ENCODE assay signal across 12 cellular contexts in the genomic region with DNA sequence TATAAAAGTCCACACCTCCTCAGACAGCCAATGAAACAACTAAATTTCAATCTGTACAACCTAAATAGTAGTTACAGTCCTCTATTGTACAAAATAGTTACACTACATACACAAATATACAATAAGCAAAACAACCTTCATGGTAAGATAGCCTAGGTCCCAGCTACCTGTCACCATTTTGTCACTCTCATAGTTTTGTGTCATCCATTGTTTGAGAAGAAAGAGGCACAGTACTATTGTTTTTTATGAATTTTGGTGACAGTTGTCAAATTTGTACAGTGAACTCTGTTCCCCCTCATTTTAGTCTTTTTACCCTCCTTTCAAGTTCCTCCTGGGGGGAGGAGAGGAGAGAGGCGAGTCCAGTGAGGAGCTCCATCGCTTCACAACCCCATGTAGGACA.
A peak's percentile ranks its signal among the peaks of the same experiment; 100 is the strongest.
DNase-seq lines count a peak whose midpoint lies in the region; ATAC-seq and TF ChIP-seq lines count a peak whose summit lies in the region.
"Had no signal": no experiment of that assay in that cellular context is flagged by ENCODE, and none has a peak within 500 bp of the region (broad histone marks: within the 10 kb centered on the region; RNA-seq: fewer than 3 reads in every experiment).

No MANE protein-coding gene starts in this region.

- H3K9me3 ChIP-seq in heart right ventricle (no peaks in the 10 kb centered on the region), upper lobe of left lung (no peaks in the 10 kb centered on the region)

- WGBS in heart right ventricle, 2 donors = 71 to 86% methylated on average over 2 of the region's 2 CpGs
- WGBS in upper lobe of left lung, 2 donors = 77 to 83% methylated on average over 2 of the region's 2 CpGs

- intact Hi-C loops in heart right ventricle (cut with DNase I) (loop anchor here in 7 of 10 donors (2.0 to 10.0 kb wide), 9 partner anchors 37 to 289 kb away; partner anchors contain the start of gene SERP2 (in 1 of the 7)), Right ventricle myocardium superior (cut with DNase I) (loop anchor here (10.0 kb wide), 1 partner anchor 289 kb away; no protein-coding TSS in a partner anchor)

- H3K4me3 ChIP-seq in heart right ventricle (peak overlapping the region in 9 of 10 donors; percentile 61 to 93 (median 71)), upper lobe of left lung (peak overlapping the region; percentile 53 to 78 (median 75))

- H3K27me3 ChIP-seq in heart right ventricle = no peaks in the 10 kb centered on the region
- H3K27me3 ChIP-seq in upper lobe of left lung = no peaks in the 10 kb centered on the region

- TF ChIP-seq POLR2A in upper lobe of left lung (IDR thresholded peaks at IDR 0.05) = no peak

- H3K27me3 Mint-ChIP-seq in endothelial cell (ENCODE audit: unreplicated experiment) = peaks cover 6% of the 10 kb centered on the region
- no peaks in the 10 kb centered on the region for H3K27me3 Mint-ChIP-seq in naive B cell

- H3K36me3 ChIP-seq in heart right ventricle = peaks cover 0 to 25% (median 15%) of the 10 kb centered on the region in 9 donors
- peaks cover 0 to 22% (median 10%) of the 10 kb centered on the region in 4 donors for H3K36me3 ChIP-seq in upper lobe of left lung

- DNase-seq in heart right ventricle (no peak), Right ventricle myocardium superior (no peak), endothelial cell (ENCODE audit: low spot score) (no peak), naive B cell (no peak), upper lobe of left lung (no peak), NCI-H1105 treated with DMSO at 0.1 percent for 48 hours (lab: John Stamatoyannopoulos, UW) (no peak)
- DNase-seq in stimulated activated CD4-positive, alpha-beta T cell treated with anti-CD3 and anti-CD28 coated beads, Interleukin-4, amount 100 ng/mL, for 4 hours = no peak
- DNase-seq: islet precursor cell, NCI-H774 had no signal

- peak overlapping the region in 6 of 10 donors; percentile 90 to 99 (median 95) for H3K27ac ChIP-seq in heart right ventricle
- H3K27ac ChIP-seq in upper lobe of left lung = peak overlapping the region; percentile 3 to 97 (median 92)

- TF ChIP-seq EP300 in upper lobe of left lung (IDR thresholded peaks at IDR 0.05) = no peak

- H3K4me1 ChIP-seq in heart right ventricle (peaks cover 0 to 36% (median 32%) of the 10 kb centered on the region in 9 donors), upper lobe of left lung (peaks cover 15 to 30% (median 20%) of the 10 kb centered on the region in 4 donors)

- H3K27ac Mint-ChIP-seq in endothelial cell (ENCODE audit: unreplicated experiment) = peak overlapping the region; percentile 61
- H3K27ac Mint-ChIP-seq in naive B cell = peak overlapping the region in 1 of 6 donors; percentile 62

- ATAC-seq in heart right ventricle (no peak), Right ventricle myocardium superior (ENCODE audit: poor library complexity) (no peak), naive B cell (ENCODE audit: low read depth in 2 of 2) (no peak), upper lobe of left lung (ENCODE audit: low FRiP score in 2 of 2) (no peak), GM19328 (IDR thresholded peaks at IDR 0.05; ENCODE audit: unreplicated experiment) (no peak)
- ATAC-seq: activated CD4-positive, CD25-positive, alpha-beta regulatory T cell treated with anti-CD3 and anti-CD28 coated beads, Interleukin-2, amount 50 U/mL, for 24 hours had no signal

- peaks cover 5% of the 10 kb centered on the region for H3K36me3 Mint-ChIP-seq in endothelial cell (ENCODE audit: low read depth, unreplicated experiment)
- H3K36me3 Mint-ChIP-seq in naive B cell = no peaks in the 10 kb centered on the region

- H3K4me1 Mint-ChIP-seq in endothelial cell (ENCODE audit: unreplicated experiment) = peaks cover 10% of the 10 kb centered on the region
- peaks cover 9 to 37% (median 27%) of the 10 kb centered on the region in 3 donors for H3K4me1 Mint-ChIP-seq in naive B cell

- no peaks in the 10 kb centered on the region for H3K9me3 Mint-ChIP-seq in endothelial cell (ENCODE audit: unreplicated experiment)
- H3K9me3 Mint-ChIP-seq in naive B cell = no peaks in the 10 kb centered on the region
- H3K9me3 Mint-ChIP-seq: IgD-negative memory B cell had no signal

- H3K4me3 Mint-ChIP-seq in endothelial cell (ENCODE audit: unreplicated experiment) (no peak overlapping the region), naive B cell (peak overlapping the region in 6 of 8 donors; percentile 28 to 87 (median 62))

- TF ChIP-seq CTCF in heart right ventricle (IDR thresholded peaks at IDR 0.05) (no peak), endothelial cell (IDR thresholded peaks at IDR 0.05; ENCODE audit: unreplicated experiment) (no peak), upper lobe of left lung (IDR thresholded peaks at IDR 0.05) (no peak)
